In the genomic region with DNA sequence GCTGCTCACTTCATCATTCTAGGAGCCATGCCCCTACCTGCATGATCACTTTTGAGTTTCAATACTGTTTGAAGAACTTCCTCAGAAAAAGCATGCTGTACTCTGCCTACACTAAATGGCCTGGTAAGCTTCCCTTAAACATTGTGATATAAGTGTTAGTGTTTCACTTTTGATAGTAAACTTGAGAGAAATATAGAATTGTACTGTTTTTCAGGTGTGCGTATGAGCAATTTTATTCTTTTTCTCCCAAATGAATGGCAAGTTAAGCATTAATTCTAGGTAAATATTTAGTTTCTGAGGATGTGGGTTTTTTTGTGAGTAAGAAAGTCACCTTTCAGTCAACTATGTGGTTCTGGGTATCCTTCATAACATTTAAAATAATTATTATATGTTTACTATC, we compare ENCODE assay signal across 17 cellular contexts.
DNase-seq lines count a peak whose midpoint lies in the region; ATAC-seq lines count a peak whose summit lies in the region.
"Had no signal": no experiment of that assay in that cellular context is flagged by ENCODE, and none has a peak within 500 bp of the region (broad histone marks: within the 10 kb centered on the region; RNA-seq: fewer than 3 reads in every experiment).

No MANE protein-coding gene starts in this region.

- peaks cover 56% of the 10 kb centered on the region for H3K36me3 Mint-ChIP-seq in activated CD4-positive, alpha-beta T cell treated with anti-CD3 and anti-CD28 coated beads, Interleukin-2, amount 10 ng/mL, durations not matched to agents 24 days and 14 days (ENCODE audit: low read depth)
- peaks cover 98% of the 10 kb centered on the region for H3K36me3 Mint-ChIP-seq in activated T-helper 17 cell treated with anti-CD3 and anti-CD28 coated beads, Interleukin-2, amount 50 U/mL, for 72 hours (ENCODE audit: low read depth)

- H3K9me3 Mint-ChIP-seq in activated CD4-positive, alpha-beta T cell treated with anti-CD3 and anti-CD28 coated beads, Interleukin-2, amount 10 ng/mL, durations not matched to agents 24 days and 14 days, result peaks cover 3% of the 10 kb centered on the region
- no peaks in the 10 kb centered on the region for H3K9me3 Mint-ChIP-seq in activated T-helper 17 cell treated with anti-CD3 and anti-CD28 coated beads, Interleukin-2, amount 50 U/mL, for 72 hours

- no peaks in the 10 kb centered on the region for H3K27me3 Mint-ChIP-seq in activated CD4-positive, alpha-beta T cell treated with anti-CD3 and anti-CD28 coated beads, Interleukin-2, amount 10 ng/mL, durations not matched to agents 24 days and 14 days
- H3K27me3 Mint-ChIP-seq in activated T-helper 17 cell treated with anti-CD3 and anti-CD28 coated beads, Interleukin-2, amount 50 U/mL, for 72 hours, result no peaks in the 10 kb centered on the region

- peaks cover 11% of the 10 kb centered on the region for H3K4me1 Mint-ChIP-seq in activated CD4-positive, alpha-beta T cell treated with anti-CD3 and anti-CD28 coated beads, Interleukin-2, amount 10 ng/mL, durations not matched to agents 24 days and 14 days
- H3K4me1 Mint-ChIP-seq in activated T-helper 17 cell treated with anti-CD3 and anti-CD28 coated beads, Interleukin-2, amount 50 U/mL, for 72 hours, result peaks cover 32% of the 10 kb centered on the region

- peak overlapping the region; percentile 65 for H3K27ac Mint-ChIP-seq in activated CD4-positive, alpha-beta T cell treated with anti-CD3 and anti-CD28 coated beads, Interleukin-2, amount 10 ng/mL, durations not matched to agents 24 days and 14 days
- peak overlapping the region; percentile 50 for H3K27ac Mint-ChIP-seq in activated T-helper 17 cell treated with anti-CD3 and anti-CD28 coated beads, Interleukin-2, amount 50 U/mL, for 72 hours
- H3K27ac Mint-ChIP-seq: HFFc6 had no signal

- ATAC-seq in GM19395 (IDR thresholded peaks at IDR 0.05; ENCODE audit: unreplicated experiment), result peak; percentile 74
- peak; percentile 61 for ATAC-seq in HG02938 (IDR thresholded peaks at IDR 0.05; ENCODE audit: unreplicated experiment)
- ATAC-seq in activated T-helper 17 cell treated with anti-CD3 and anti-CD28 coated beads, Interleukin-2, amount 50 U/mL, for 72 hours (replicated peaks), result peak; percentile 63

- DNase-seq in activated CD4-positive, alpha-beta T cell treated with anti-CD3 and anti-CD28 coated beads, Interleukin-2, amount 10 ng/mL, durations not matched to agents 24 days and 14 days, result no peak
- DNase-seq in activated CD4-positive, alpha-beta T cell treated with anti-CD3 and anti-CD28 coated beads for 48 hours, result no peak
- DNase-seq in caudate nucleus (lab: John Stamatoyannopoulos, UW) (no peak), NCI-H1436 treated with DMSO at 0.1 percent for 48 hours (lab: John Stamatoyannopoulos, UW) (no peak), cerebellum (ENCODE audit: low spot score) (no peak)
- DNase-seq: DMS 273 treated with DMSO at 0.1 percent for 48 hours; HFFc6; NCI-H2227 treated with DMSO at 0.1 percent for 48 hours; NCI-H526; NK-92 treated with Interleukin-12 subunit alpha and Interleukin-12 subunit beta, amount 100 ng/mL, for 24 hours; OCI-M1 had no signal

- H3K27ac ChIP-seq in caudate nucleus (ENCODE audit: low read depth, low read length), result no peak overlapping the region
- H3K27ac ChIP-seq: BLaER1 treated with 17β-estradiol and CSF1 and Interleukin-3, amounts not matched to agents 10 nM and 100 nM; RWPE1; SJSA1 had no signal

- intact Hi-C loops in activated CD4-positive, alpha-beta T cell treated with anti-CD3 and anti-CD28 coated beads, Interleukin-2, amount 10 ng/mL, durations not matched to agents 24 days and 14 days (cut with micrococcal nuclease), result no loop called here

- no peak overlapping the region for H3K4me3 Mint-ChIP-seq in activated CD4-positive, alpha-beta T cell treated with anti-CD3 and anti-CD28 coated beads, Interleukin-2, amount 10 ng/mL, durations not matched to agents 24 days and 14 days
- H3K4me3 Mint-ChIP-seq in activated T-helper 17 cell treated with anti-CD3 and anti-CD28 coated beads, Interleukin-2, amount 50 U/mL, for 72 hours, result no peak overlapping the region
- H3K4me3 Mint-ChIP-seq: HFFc6 had no signal
